ENCODE assay signal across 8 cellular contexts in genomic region chr19:43635561-43635940, GRCh38. TPM values are rescaled to one million over a fixed set of nuclear protein-coding genes. Genes with fewer than 3 reads are reported as not detected.
A peak's percentile ranks its signal among the peaks of the same experiment; 100 is the strongest.
DNase-seq lines count a peak whose midpoint lies in the region; ATAC-seq and TF ChIP-seq lines count a peak whose summit lies in the region.
"Not testable (repeated sequence)": the region's sequence is repeated elsewhere in the genome, so short reads cannot be mapped to it uniquely, and the experiment has no call there.
"Had no signal": no experiment of that assay in that cellular context is flagged by ENCODE, and none has a peak within 500 bp of the region (broad histone marks: within the 10 kb centered on the region; RNA-seq: fewer than 3 reads in every experiment).

No MANE protein-coding gene starts in this region.

- H3K4me3 Mint-ChIP-seq in GM23338 (peak overlapping the region; percentile 81), nephron progenitor cell (peak overlapping the region; percentile 82)

- not testable (repeated sequence) for H3K36me3 ChIP-seq in GM23338 (ENCODE audit: insufficient read depth); SJCRH30; fibroblast of lung (ENCODE audit: control insufficient read depth, insufficient read depth, low read length); iPS-20b (ENCODE audit: insufficient read depth, low read depth, low read length)

- not testable (repeated sequence) for TF ChIP-seq CTCF in GM23338 (conservative IDR thresholded peaks at IDR 0.05; ENCODE audit: low read depth in 2 of 2); fibroblast of lung (conservative IDR thresholded peaks at IDR 0.05 in 1 of 2, IDR thresholded peaks at IDR 0.05 in 1 of 2; ENCODE audit: low read depth in 1 of 2, low read length in 2 of 2); nephron progenitor cell (IDR thresholded peaks at IDR 0.05); retinal pigment epithelial cell (conservative IDR thresholded peaks at IDR 0.05; ENCODE audit: low read depth, low read length)

- not testable (repeated sequence) for H3K79me2 ChIP-seq in GM23338 (replicated peaks; ENCODE audit: insufficient read depth); fibroblast of lung (ENCODE audit: control insufficient read depth, insufficient read depth, low read length)

- H3K36me3 Mint-ChIP-seq in GM23338 (ENCODE audit: low read depth); nephron progenitor cell (ENCODE audit: low read depth): not testable (repeated sequence)

- H3K9me3 ChIP-seq in SJCRH30 (replicated peaks); fibroblast of lung (ENCODE audit: control insufficient read depth, insufficient read depth, low read depth, low read length); iPS-20b (ENCODE audit: insufficient read depth, low read depth, low read length): not testable (repeated sequence)

- H3K4me2 ChIP-seq in GM23338, result peak overlapping the region; percentile 99
- not testable (repeated sequence) for H3K4me2 ChIP-seq in fibroblast of lung (ENCODE audit: extremely low read depth, insufficient read depth, low read length)

- H3F3A ChIP-seq in GM23338 (replicated peaks; ENCODE audit: low read depth), result not testable (repeated sequence)

- H3K4me3 ChIP-seq in GM23338 (peak overlapping the region; percentile 83), SJCRH30 (peak overlapping the region; percentile 57), iPS-20b (ENCODE audit: low read length) (peak overlapping the region; percentile 75), retinal pigment epithelial cell (ENCODE audit: low read length) (peak overlapping the region; percentile 51)
- H3K4me3 ChIP-seq in fibroblast of lung (replicated peaks in 1 of 4; ENCODE audit: control extremely low read depth in 1 of 4, insufficient read depth in 1 of 4, low read depth in 3 of 4, low read length in 4 of 4), result not testable (repeated sequence)

- peak; percentile 69 for DNase-seq in GM23338 (ENCODE audit: low spot score)
- DNase-seq in SJCRH30; caudate nucleus (lab: John Stamatoyannopoulos, UW); fibroblast of lung (ENCODE audit: low read depth in 2 of 2); retinal pigment epithelial cell (ENCODE audit: low read depth): not testable (repeated sequence)
- DNase-seq in nephron progenitor cell, result peak; percentile 49

- not testable (repeated sequence) for H3K9me3 Mint-ChIP-seq in GM23338, nephron progenitor cell

- not testable (repeated sequence) for ATAC-seq in GM23338

- H3K27me3 Mint-ChIP-seq in GM23338 (ENCODE audit: insufficient read depth, low read depth, poor library complexity) (peaks cover 52% of the 10 kb centered on the region), nephron progenitor cell (ENCODE audit: low read depth, poor library complexity) (peaks cover 41% of the 10 kb centered on the region)

- not testable (repeated sequence) for H3K9ac ChIP-seq in fibroblast of lung (ENCODE audit: insufficient read depth, low read length)
- peak overlapping the region; percentile 68; the same call in 1 of the 2 replicates for H3K9ac ChIP-seq in iPS-20b (ENCODE audit: low read depth, low read length)

- peaks cover 33% of the 10 kb centered on the region for H3K4me1 ChIP-seq in GM23338 (ENCODE audit: insufficient read depth)
- H3K4me1 ChIP-seq in SJCRH30, result not testable (repeated sequence)
- H3K4me1 ChIP-seq in fibroblast of lung (ENCODE audit: control insufficient read depth, extremely low read depth, insufficient read depth, low read length), result peaks cover 12% of the 10 kb centered on the region
- H3K4me1 ChIP-seq in iPS-20b (ENCODE audit: insufficient read depth, low read length), result peaks cover 19% of the 10 kb centered on the region; the same call in 1 of the 2 replicates

- H3K27ac Mint-ChIP-seq in GM23338, result peak overlapping the region; percentile 80; the same call in 1 of the 2 replicates
- H3K27ac Mint-ChIP-seq in nephron progenitor cell, result peak overlapping the region; percentile 82

- H3K27me3 ChIP-seq in GM23338 (ENCODE audit: insufficient read depth) (peaks cover 31% of the 10 kb centered on the region), SJCRH30 (peaks cover 16% of the 10 kb centered on the region), fibroblast of lung (ENCODE audit: control insufficient read depth, insufficient read depth, low read length) (peaks cover 33% of the 10 kb centered on the region), iPS-20b (ENCODE audit: insufficient read depth, low read length) (peaks cover 55% of the 10 kb centered on the region)

- H3K27ac ChIP-seq in GM23338 (ENCODE audit: low read depth) (peak overlapping the region; percentile 87; the same call in 1 of the 2 replicates), caudate nucleus (ENCODE audit: low read depth, low read length) (peak overlapping the region; percentile 99)
- H3K27ac ChIP-seq in SJCRH30; fibroblast of lung (ENCODE audit: insufficient read depth, low read length); iPS-20b (ENCODE audit: low read length): not testable (repeated sequence)

- H3K4me1 Mint-ChIP-seq in GM23338, result peaks cover 29% of the 10 kb centered on the region
- peaks cover 38% of the 10 kb centered on the region for H3K4me1 Mint-ChIP-seq in nephron progenitor cell

- not testable (repeated sequence) for H3K9me2 ChIP-seq in GM23338 (ENCODE audit: insufficient read depth)

- H2AFZ ChIP-seq in GM23338, result not testable (repeated sequence)
- H2AFZ ChIP-seq in fibroblast of lung (ENCODE audit: low read length), result peak overlapping the region; percentile 14

- not testable (repeated sequence) for H4K20me1 ChIP-seq in GM23338 (replicated peaks; ENCODE audit: insufficient read depth); fibroblast of lung (ENCODE audit: control insufficient read depth, extremely low read depth, insufficient read depth, low read length)

RNA-seq across cellular contexts. Expression of gene CADM4, which starts 4.1 kb away (rescaled TPM):
- 21.2 and 26.0 TPM in 2 replicates for total RNA-seq in GM23338 (2014; rRNA removed; shearing (Covaris generic))
- polyA plus RNA-seq in GM23338 (2016; fragmentation: Nextera tagmentation; extraction: Ambion mirVana) (3.7 TPM in 2 replicates), fibroblast of lung (0.49 and 1.5 TPM in 2 replicates)
- total RNA-seq in SJCRH30 (2014; rRNA removed; shearing (Covaris generic)), result 3.1 and 3.2 TPM in 2 replicates
- 1.5 and 2.1 TPM in 2 replicates for total RNA-seq in fibroblast of lung
- 1.4 and 5.6 TPM in 2 replicates for polyA plus RNA-seq in fibroblast of lung (2012)
- 1.6 and 2.6 TPM in 2 replicates for polyA minus RNA-seq in fibroblast of lung (ENCODE audit: low replicate concordance)

RNA-seq across cellular contexts. Expression of gene ZNF428, which starts 16.1 kb away (rescaled TPM):
- total RNA-seq in GM23338 (2014; rRNA removed; shearing (Covaris generic)), result 21.6 and 23.9 TPM in 2 replicates
- polyA plus RNA-seq in GM23338 (2016; fragmentation: Nextera tagmentation; extraction: Ambion mirVana), result 21.1 and 22.5 TPM in 2 replicates
- 46.8 and 56.2 TPM in 2 replicates for total RNA-seq in SJCRH30 (2014; rRNA removed; shearing (Covaris generic))
- total RNA-seq in fibroblast of lung, result 38.5 and 43.9 TPM in 2 replicates
- polyA plus RNA-seq in fibroblast of lung, result 14.0 and 17.2 TPM in 2 replicates
- 40.9 and 43.0 TPM in 2 replicates for polyA plus RNA-seq in fibroblast of lung (2012)
- polyA minus RNA-seq in fibroblast of lung (ENCODE audit: low replicate concordance), result 3.1 and 12.4 TPM in 2 replicates

RNA-seq across cellular contexts. Expression of gene SRRM5, which starts 23.7 kb away (rescaled TPM):
- total RNA-seq in GM23338 (2014; rRNA removed; shearing (Covaris generic)), result not detected in 2 replicates
- 0.08 and 0.17 TPM in 2 replicates for polyA plus RNA-seq in GM23338 (2016; fragmentation: Nextera tagmentation; extraction: Ambion mirVana)
- total RNA-seq in SJCRH30 (2014; rRNA removed; shearing (Covaris generic)), result 0.10 and 0.12 TPM in 2 replicates
- total RNA-seq in fibroblast of lung, result under 0.01 TPM in 1 of 2 replicates, not detected in the other
- polyA plus RNA-seq in fibroblast of lung, result 0.03 and 0.06 TPM in 2 replicates
- 0.07 and 0.10 TPM in 2 replicates for polyA plus RNA-seq in fibroblast of lung (2012)
- polyA minus RNA-seq in fibroblast of lung (ENCODE audit: low replicate concordance), result not detected in 2 replicates
- total RNA-seq: stomach had no signal

RNA-seq across cellular contexts. Expression of gene PLAUR, which starts 34.4 kb away (rescaled TPM):
- 11.1 and 16.5 TPM in 2 replicates for total RNA-seq in GM23338 (2014; rRNA removed; shearing (Covaris generic))
- polyA plus RNA-seq in GM23338 (2016; fragmentation: Nextera tagmentation; extraction: Ambion mirVana), result 20.6 and 21.3 TPM in 2 replicates
- total RNA-seq in SJCRH30 (2014; rRNA removed; shearing (Covaris generic)), result 9.4 and 16.6 TPM in 2 replicates
- total RNA-seq in fibroblast of lung, result 31.1 and 48.1 TPM in 2 replicates
- 64.6 and 83.9 TPM in 2 replicates for polyA plus RNA-seq in fibroblast of lung
- polyA plus RNA-seq in fibroblast of lung (2012), result 61.8 and 79.4 TPM in 2 replicates
- polyA minus RNA-seq in fibroblast of lung (ENCODE audit: low replicate concordance), result 46.3 and 97.7 TPM in 2 replicates

RNA-seq across cellular contexts. Expression of gene ZNF576, which starts 39.2 kb away (rescaled TPM):
- total RNA-seq in GM23338 (2014; rRNA removed; shearing (Covaris generic)), result 5.9 and 14.1 TPM in 2 replicates
- polyA plus RNA-seq in GM23338 (2016; fragmentation: Nextera tagmentation; extraction: Ambion mirVana) (15.5 and 16.9 TPM in 2 replicates), fibroblast of lung (7.0 and 10.3 TPM in 2 replicates)
- 10.3 and 13.1 TPM in 2 replicates for total RNA-seq in SJCRH30 (2014; rRNA removed; shearing (Covaris generic))
- 8.7 and 9.7 TPM in 2 replicates for total RNA-seq in fibroblast of lung
- 10.1 and 15.5 TPM in 2 replicates for polyA plus RNA-seq in fibroblast of lung (2012)
- polyA minus RNA-seq in fibroblast of lung (ENCODE audit: low replicate concordance), result 5.0 and 13.5 TPM in 2 replicates
